ENCODE assay signal across 8 cellular contexts in the genomic region with DNA sequence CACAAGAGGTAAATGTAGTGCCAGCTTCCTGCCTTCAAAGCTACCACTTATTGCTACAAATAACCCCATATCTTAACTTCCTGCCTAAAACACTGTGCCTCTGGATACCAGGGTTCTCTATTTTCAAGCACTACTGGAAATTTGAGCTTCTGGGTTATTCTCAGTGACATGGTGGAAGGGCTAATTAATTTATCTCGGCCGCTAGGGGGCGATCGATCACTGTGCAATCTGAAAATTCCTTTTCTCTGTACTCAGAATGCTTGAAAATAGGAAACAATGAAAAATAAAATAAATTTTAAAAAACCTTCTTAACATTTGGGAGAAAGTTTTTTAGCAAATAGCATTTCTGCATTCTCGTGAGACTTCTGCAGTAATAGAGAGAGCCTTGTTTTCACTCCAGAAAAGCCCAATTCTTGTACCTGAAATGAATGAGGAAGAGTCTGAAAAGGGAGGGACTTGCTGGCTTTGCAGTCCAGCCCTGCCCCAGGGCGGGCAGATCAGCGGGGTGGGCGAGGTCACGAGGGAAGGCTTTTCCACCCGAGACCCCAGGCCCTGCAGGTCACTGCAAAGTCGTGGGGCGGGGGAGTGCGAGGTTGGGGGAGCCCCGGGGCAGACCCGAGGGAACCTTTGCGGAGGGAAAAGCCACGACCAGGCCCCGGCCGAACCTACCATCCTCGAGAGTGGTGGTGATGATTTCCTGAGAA.
DNase-seq lines count a peak whose midpoint lies in the region; ATAC-seq and TF ChIP-seq lines count a peak whose summit lies in the region.

No MANE protein-coding gene starts in this region.

- DNase-seq in DMS79 treated with DMSO at 0.1 percent for 48 hours (lab: John Stamatoyannopoulos, UW) (peak; percentile 74), DMS79 (lab: John Stamatoyannopoulos, UW) (no peak), LHCN-M2 (ENCODE audit: low read depth) (peak; percentile 14), SKM-1 treated with dmso at 0.1 percent for 144 hours (lab: John Stamatoyannopoulos, UW; ENCODE audit: unreplicated experiment) (peak; percentile 16), cerebellum (ENCODE audit: low spot score) (peak; percentile 54), lung (ENCODE audit: low spot score) (no peak), stromal cell of bone marrow (ENCODE audit: low read depth) (peak; percentile 13)

- H3K4me1 ChIP-seq in lung (ENCODE audit: control insufficient read depth in 2 of 2, insufficient read depth in 2 of 2, low read length in 2 of 2), result no peaks in the 10 kb centered on the region

- H3K27me3 ChIP-seq in lung (ENCODE audit: control insufficient read depth, insufficient read depth), result no peaks in the 10 kb centered on the region

- ATAC-seq in lung (ENCODE audit: insufficient read depth, low FRiP score) (no peak), HG03095 (IDR thresholded peaks at IDR 0.05; ENCODE audit: unreplicated experiment) (no peak)

- H3K9me3 ChIP-seq in lung (ENCODE audit: control insufficient read depth in 2 of 2, insufficient read depth in 1 of 2, low read length in 1 of 2), result peaks cover 0 to 2% of the 10 kb centered on the region in 2 donors

- no peak overlapping the region for H3K27ac ChIP-seq in lung (ENCODE audit: low read depth in 1 of 2, low read length in 1 of 2)

- WGBS in lung, 2 donors, result 41 to 46% methylated on average over 20 of the region's 20 CpGs

- H3K36me3 ChIP-seq in lung (ENCODE audit: control insufficient read depth in 2 of 2, insufficient read depth in 2 of 2, low read length in 2 of 2), result no peaks in the 10 kb centered on the region

- H3K4me3 ChIP-seq in lung, result no peak overlapping the region

- peak; percentile 61 for TF ChIP-seq CTCF in lung (IDR thresholded peaks at IDR 0.05; ENCODE audit: control extremely low read depth, extremely low read depth)

Comparison
In these comparisons a context has a peak if more than half of its experiments do, and no peak if none do; other contexts are left out.
1. DNase-seq: peak in DMS79 treated with DMSO at 0.1 percent for 48 hours (single experiment), LHCN-M2 (single experiment), SKM-1 treated with dmso at 0.1 percent for 144 hours (single experiment), cerebellum (single experiment) and stromal cell of bone marrow (single experiment); none in DMS79 (single experiment) and lung (single experiment).